ENCODE assay signal across 23 cellular contexts in the genomic region with DNA sequence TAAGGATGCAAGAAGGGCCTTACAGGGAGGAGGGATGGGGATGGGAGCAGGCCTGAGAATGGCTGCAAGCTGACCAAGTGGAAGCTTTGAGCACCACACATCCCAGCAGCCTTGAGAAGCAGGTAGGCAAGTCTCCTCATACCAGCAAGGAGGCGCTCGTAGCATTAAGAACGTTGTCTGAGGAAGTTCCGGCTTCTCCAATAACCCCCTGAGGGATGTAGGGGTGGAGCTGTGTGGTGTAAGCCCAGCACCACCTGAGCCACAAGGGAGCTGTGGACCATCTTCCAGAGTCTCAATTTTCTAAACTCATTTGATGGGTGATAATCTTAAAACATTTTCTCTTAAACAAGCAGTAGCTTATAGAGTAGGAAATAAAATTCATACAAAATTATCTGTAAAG. TPM values are rescaled to one million over a fixed set of nuclear protein-coding genes. Genes with fewer than 3 reads are reported as not detected.
DNase-seq lines count a peak whose midpoint lies in the region; ATAC-seq, FAIRE-seq and TF ChIP-seq lines count a peak whose summit lies in the region.
"Had no signal": no experiment of that assay in that cellular context is flagged by ENCODE, and none has a peak within 500 bp of the region (broad histone marks: within the 10 kb centered on the region; RNA-seq: fewer than 3 reads in every experiment).

No MANE protein-coding gene starts in this region.

- no peak overlapping the region for H3K9ac ChIP-seq in H9 (ENCODE audit: extremely low read depth, insufficient read length, low read length)
- H3K9ac ChIP-seq in HepG2 (ENCODE audit: insufficient read depth, low read depth, low read length): no peak overlapping the region
- H3K9ac ChIP-seq: SK-N-SH had no signal

- no peak overlapping the region for H4K5ac ChIP-seq in H9 (ENCODE audit: insufficient read length, low read depth, low read length)

- H3K27ac Mint-ChIP-seq in H9: no peak overlapping the region
- H3K27ac Mint-ChIP-seq in activated naive CD8-positive, alpha-beta T cell treated with anti-CD3 and anti-CD28 coated beads, Interleukin-2, amount 10 ng/mL, durations not matched to agents 7 days and 5 days: peak overlapping the region; percentile 71
- H3K27ac Mint-ChIP-seq: dendritic cell treated with granulocyte-macrophage colony-stimulating factor and Interleukin-4, amounts not matched to agents 40 ng/mL and 50 ng/mL, for 4 days had no signal

- H3K4me1 Mint-ChIP-seq in H9: no peaks in the 10 kb centered on the region
- peaks cover 20% of the 10 kb centered on the region for H3K4me1 Mint-ChIP-seq in activated naive CD8-positive, alpha-beta T cell treated with anti-CD3 and anti-CD28 coated beads, Interleukin-2, amount 10 ng/mL, durations not matched to agents 7 days and 5 days
- H3K4me1 Mint-ChIP-seq: neural crest cell had no signal

- H3K9me3 ChIP-seq in H9 (ENCODE audit: control insufficient read depth, low read depth, low read length) (no peaks in the 10 kb centered on the region), HepG2 (ENCODE audit: low read length) (no peaks in the 10 kb centered on the region)
- H3K9me3 ChIP-seq: esophagus squamous epithelium, SK-N-SH, thyroid gland had no signal

- H3K4me3 ChIP-seq in HepG2 (replicated peaks in 1 of 3; ENCODE audit: insufficient read depth in 1 of 3, low read depth in 2 of 3, low read length in 3 of 3): no peak overlapping the region
- H3K4me3 ChIP-seq: esophagus squamous epithelium, PC-9, thyroid gland had no signal

- H3K23me2 ChIP-seq in H9 (ENCODE audit: insufficient read length, low read depth, low read length, poor library complexity, severe bottlenecking): no peaks in the 10 kb centered on the region

- no peak overlapping the region for H2BK12ac ChIP-seq in H9 (ENCODE audit: insufficient read length, low read depth, low read length)

- no peak overlapping the region for H3K4me3 Mint-ChIP-seq in H9
- no peak overlapping the region for H3K4me3 Mint-ChIP-seq in activated naive CD8-positive, alpha-beta T cell treated with anti-CD3 and anti-CD28 coated beads, Interleukin-2, amount 10 ng/mL, durations not matched to agents 7 days and 5 days
- H3K4me3 Mint-ChIP-seq: dendritic cell treated with granulocyte-macrophage colony-stimulating factor and Interleukin-4, amounts not matched to agents 40 ng/mL and 50 ng/mL, for 4 days; neural crest cell; stimulated activated naive B cell treated with anti-CD40 and anti-IgM and Interleukin-4, amounts not matched to agents 10 μg/mL and 1 μg/mL and 100 μg/mL, for 72 hours had no signal

- no peak overlapping the region for H3T11ph ChIP-seq in H9 (ENCODE audit: low read length)

- DNase-seq in ELF-1 (ENCODE audit: low read depth, low spot score) (peak; percentile 20), H9 (peak; percentile 70), HepG2 (ENCODE audit: low spot score) (no peak), HTR-8/SVneo (ENCODE audit: insufficient read length, low spot score) (no peak)
- no peak for DNase-seq in activated naive CD8-positive, alpha-beta T cell treated with anti-CD3 and anti-CD28 coated beads, Interleukin-2, amount 10 ng/mL, durations not matched to agents 7 days and 5 days
- DNase-seq: activated CD4-positive, alpha-beta T cell treated with anti-CD3 and anti-CD28 coated beads for 48 hours; activated naive CD4-positive, alpha-beta T cell treated with anti-CD3 and anti-CD28 coated beads, Interleukin-2, amount 50 U/mL, for 16 hours; activated T-cell treated with anti-CD3 and anti-CD28 coated beads for 4 hours; esophagus squamous epithelium; head of caudate nucleus; NCI-H2029 treated with DMSO at 0.1 percent for 48 hours; NCI-H510A treated with DMSO at 0.1 percent for 48 hours; PC-9; SK-N-SH; stimulated activated CD4-positive, alpha-beta T cell treated with anti-CD3 and anti-CD28 coated beads, Interleukin-12 subunit alpha, Interleukin-12 subunit beta, amount 100 ng/mL, for 4 hours; stimulated activated naive B cell treated with anti-CD40 and anti-IgM and Interleukin-4, amounts not matched to agents 10 μg/mL and 1 μg/mL and 100 μg/mL, for 72 hours; thyroid gland had no signal

- peak; percentile 61 for TF ChIP-seq CTCF in H9 (conservative IDR thresholded peaks at IDR 0.05)
- TF ChIP-seq CTCF in HepG2 (CRISPR knock-in tag; IDR thresholded peaks at IDR 0.05): peak; percentile 39

- WGBS in H9 (ENCODE audit: extremely low coverage, insufficient read length, low lambda C conversion rate): no CpG with 5 or more reads among the region's 4 CpGs
- WGBS in HepG2 (ENCODE audit: low lambda C conversion rate): 27% methylated on average over 4 of the region's 4 CpGs

- H2BK120ac ChIP-seq in H9 (ENCODE audit: low read depth, low read length, poor library complexity, severe bottlenecking): no peak overlapping the region

- no peak overlapping the region for H2BK15ac ChIP-seq in H9 (ENCODE audit: low read depth, low read length)

- FAIRE-seq in HepG2 (lab: Jason Lieb, UNC) (no peak), HTR-8/SVneo (lab: Jason Lieb, UNC) (no peak)
- FAIRE-seq: islet of Langerhans had no signal

- H3K23ac ChIP-seq in H9 (ENCODE audit: insufficient read length, low read depth, low read length): no peak overlapping the region

- no peaks in the 10 kb centered on the region; a peak in 1 of 5 replicates for H3K9me3 Mint-ChIP-seq in H9
- H3K9me3 Mint-ChIP-seq in activated naive CD8-positive, alpha-beta T cell treated with anti-CD3 and anti-CD28 coated beads, Interleukin-2, amount 10 ng/mL, durations not matched to agents 7 days and 5 days: peaks cover 10% of the 10 kb centered on the region
- H3K9me3 Mint-ChIP-seq: dendritic cell treated with granulocyte-macrophage colony-stimulating factor and Interleukin-4, amounts not matched to agents 40 ng/mL and 50 ng/mL, for 4 days had no signal

- no peak for TF ChIP-seq POLR2A in HepG2 (IDR thresholded peaks at IDR 0.05; ENCODE audit: insufficient read depth in 1 of 2, low read depth in 2 of 2, low read length in 2 of 2)

- H3K27ac ChIP-seq in H9 (ENCODE audit: insufficient read length, low read depth, low read length) (no peak overlapping the region), HepG2 (ENCODE audit: extremely low read length, insufficient read depth, low read length) (no peak overlapping the region)
- H3K27ac ChIP-seq: esophagus squamous epithelium, PC-9, thyroid gland had no signal

- H3K36me3 Mint-ChIP-seq in H9 (ENCODE audit: insufficient read depth in 1 of 3, low read depth in 3 of 3): peaks cover 0 to 4% (median 0%) of the 10 kb centered on the region in 3 experiments; a peak in 2 of 7 replicates
- H3K36me3 Mint-ChIP-seq in activated naive CD8-positive, alpha-beta T cell treated with anti-CD3 and anti-CD28 coated beads, Interleukin-2, amount 10 ng/mL, durations not matched to agents 7 days and 5 days: peaks cover 54% of the 10 kb centered on the region

- no peak for TF ChIP-seq RAD21 in HepG2 (CRISPR knock-in tag; IDR thresholded peaks at IDR 0.05)

- in situ Hi-C loops in HepG2 (cut with HindIII; ENCODE audit: extremely low pct_ligation_motif_present, low pct_unique_long_range_greater_than_20kb): no loop called here

- intact Hi-C loops in HepG2 (cut with micrococcal nuclease; ENCODE audit: unreplicated experiment): no loop called here

- H3K18ac ChIP-seq in H9 (ENCODE audit: insufficient read length, low read depth, low read length): no peak overlapping the region

- no peak for ATAC-seq in activated naive CD8-positive, alpha-beta T cell treated with anti-CD3 and anti-CD28 coated beads, Interleukin-2, amount 10 ng/mL, durations not matched to agents 7 days and 5 days (ENCODE audit: low read depth)
- ATAC-seq in HepG2: no peak
- ATAC-seq in GM19452 (IDR thresholded peaks at IDR 0.05; ENCODE audit: unreplicated experiment): no peak
- no peak for ATAC-seq in HG02970 (IDR thresholded peaks at IDR 0.05; ENCODE audit: low FRiP score, unreplicated experiment)
- no peak for ATAC-seq in GM19395 (IDR thresholded peaks at IDR 0.05; ENCODE audit: unreplicated experiment)
- ATAC-seq: stimulated activated naive B cell treated with anti-CD40 and anti-IgM and Interleukin-4, amounts not matched to agents 10 μg/mL and 1 μg/mL and 100 μg/mL, for 72 hours had no signal

- H4K91ac ChIP-seq in H9 (ENCODE audit: insufficient read length, low read depth, low read length): no peak overlapping the region

- H3K4ac ChIP-seq in H9 (ENCODE audit: low read depth, low read length): no peak overlapping the region

- H3K56ac ChIP-seq in H9 (ENCODE audit: insufficient read length, low read depth, low read length): no peak overlapping the region

- H3K79me2 ChIP-seq in H9 (ENCODE audit: insufficient read depth, low read length) (no peaks in the 10 kb centered on the region), HepG2 (ENCODE audit: insufficient read depth, low read length) (no peaks in the 10 kb centered on the region)

- no peaks in the 10 kb centered on the region for H3K36me3 ChIP-seq in HepG2 (replicated peaks in 1 of 2; ENCODE audit: control insufficient read depth in 1 of 2, insufficient read depth in 2 of 2, low read length in 2 of 2)

- H2AK5ac ChIP-seq in H9 (ENCODE audit: insufficient read length, low read length): no peak overlapping the region

- H3K27me3 ChIP-seq in H9 (ENCODE audit: insufficient read depth, low read length) (no peaks in the 10 kb centered on the region), HepG2 (ENCODE audit: control insufficient read depth in 1 of 2, insufficient read depth in 2 of 2, low read length in 2 of 2) (no peaks in the 10 kb centered on the region)
- H3K27me3 ChIP-seq: esophagus squamous epithelium, thyroid gland had no signal

- no peak overlapping the region for H3K4me2 ChIP-seq in H9 (ENCODE audit: insufficient read depth, insufficient read length, low read length)
- no peak overlapping the region for H3K4me2 ChIP-seq in HepG2 (ENCODE audit: low read depth, low read length)
- H3K4me2 ChIP-seq: PC-9, SK-N-SH had no signal

- TF ChIP-seq EP300 in HepG2 (IDR thresholded peaks at IDR 0.05; ENCODE audit: low read depth in 2 of 2, low read length in 2 of 2) (no peak), HepG2 (CRISPR knock-in tag; IDR thresholded peaks at IDR 0.05; ENCODE audit: borderline replicate concordance) (no peak)

- H2BK20ac ChIP-seq in H9 (ENCODE audit: low read depth, low read length, poor library complexity, severe bottlenecking): no peak overlapping the region

- H2AFZ ChIP-seq in H9 (ENCODE audit: low read length) (no peak overlapping the region), HepG2 (ENCODE audit: low read length) (no peak overlapping the region)
- H2AFZ ChIP-seq: PC-9 had no signal

- H2BK5ac ChIP-seq in H9 (ENCODE audit: insufficient read length, low read length): no peak overlapping the region

- no peak overlapping the region for H4K8ac ChIP-seq in H9 (replicated peaks; ENCODE audit: insufficient read length, low read depth, low read length)

- H3K4me1 ChIP-seq in H9 (ENCODE audit: insufficient read depth, low read length): no peaks in the 10 kb centered on the region
- no peaks in the 10 kb centered on the region for H3K4me1 ChIP-seq in HepG2 (ENCODE audit: insufficient read depth, low read length)
- H3K4me1 ChIP-seq: esophagus squamous epithelium, thyroid gland had no signal

- H3K27me3 Mint-ChIP-seq in H9 (ENCODE audit: low read depth): peaks cover 3% of the 10 kb centered on the region; the same call in 1 of the 2 replicates
- no peaks in the 10 kb centered on the region for H3K27me3 Mint-ChIP-seq in activated naive CD8-positive, alpha-beta T cell treated with anti-CD3 and anti-CD28 coated beads, Interleukin-2, amount 10 ng/mL, durations not matched to agents 7 days and 5 days
- H3K27me3 Mint-ChIP-seq: dendritic cell treated with granulocyte-macrophage colony-stimulating factor and Interleukin-4, amounts not matched to agents 40 ng/mL and 50 ng/mL, for 4 days; stimulated activated naive B cell treated with anti-CD40 and anti-IgM and Interleukin-4, amounts not matched to agents 10 μg/mL and 1 μg/mL and 100 μg/mL, for 72 hours had no signal

- POLR2A ChIA-PET in activated naive CD8-positive, alpha-beta T cell treated with anti-CD3 and anti-CD28 coated beads, Interleukin-2, amount 10 ng/mL, durations not matched to agents 7 days and 5 days (lab: Charles Lee): interaction anchor here (1.3 kb wide), 1 partner anchor 15 kb away, joined by 3 read pairs; no protein-coding TSS in a partner anchor
- POLR2A ChIA-PET in HepG2 (lab: Yijun Ruan, JAX): no interaction called here

- no peak overlapping the region for H3K14ac ChIP-seq in H9 (ENCODE audit: insufficient read depth, low read length)

- H3K79me1 ChIP-seq in H9 (ENCODE audit: insufficient read depth, low read depth, low read length, poor library complexity, severe bottlenecking): no peaks in the 10 kb centered on the region

- no TSS peak for BruUV-seq in HepG2 (replicated peaks; lab: Mats Ljungman, UMichigan)

- CTCF ChIA-PET in HepG2 (lab: Yijun Ruan, JAX; ENCODE audit: low intra/inter-chr PET ratio, low total read pairs): no interaction called here

- H4K20me1 ChIP-seq in H9 (ENCODE audit: control insufficient read depth, insufficient read depth, insufficient read length) (no peaks in the 10 kb centered on the region), HepG2 (ENCODE audit: insufficient read depth, low read length) (no peaks in the 10 kb centered on the region)

RNA-seq across cellular contexts. Expression of a gene that starts 50.6 kb away (rescaled TPM):
- total RNA-seq in H9 (2021): 3.3 and 3.9 TPM in 2 replicates
- 10 to 100 TPM; 59.9 to 62.8 TPM for total RNA-seq in activated naive CD8-positive, alpha-beta T cell treated with anti-CD3 and anti-CD28 coated beads, Interleukin-2, amount 10 ng/mL, durations not matched to agents 7 days and 5 days
- total RNA-seq in HepG2 (2016; rRNA removed; fragmentation: Illumina TruSeq; extraction: Trizol): 1.3 TPM in 2 replicates
- 1.4 and 2.7 TPM in 2 replicates for total RNA-seq in HepG2 (2016; cell fraction: cytosol; rRNA removed; fragmentation: Illumina TruSeq; extraction: Trizol; ENCODE audit: low read depth)
- total RNA-seq in HepG2 (2016; cell fraction: insoluble cytoplasmic fraction; rRNA removed; fragmentation: Illumina TruSeq; extraction: Trizol): 1.3 and 1.4 TPM in 2 replicates
- 3.0 and 3.4 TPM in 2 replicates for total RNA-seq in HepG2 (2016; cell fraction: membrane; rRNA removed; fragmentation: Illumina TruSeq; extraction: Trizol)
- 1.9 and 2.0 TPM in 2 replicates for total RNA-seq in HepG2 (2016; cell fraction: nucleus; rRNA removed; fragmentation: Illumina TruSeq; extraction: Trizol)
- 2.0 and 2.1 TPM in 2 replicates for polyA plus RNA-seq in HepG2 (2011; rRNA removed)
- 0.91 and 1.9 TPM in 2 replicates for polyA plus RNA-seq in HepG2 (2011; cell fraction: cytosol; rRNA removed)
- polyA plus RNA-seq in HepG2 (2011; cell fraction: nucleus; rRNA removed): 1.2 and 1.9 TPM in 2 replicates
- 1.2 and 1.4 TPM in 2 replicates for polyA plus RNA-seq in HepG2 (2012)
- 2.0 and 2.2 TPM in 2 replicates for polyA plus RNA-seq in HepG2 (2016; cell fraction: cytosol; fragmentation: Illumina TruSeq; extraction: Trizol; ENCODE audit: low read depth)
- polyA plus RNA-seq in HepG2 (2016; cell fraction: insoluble cytoplasmic fraction; fragmentation: Illumina TruSeq; extraction: Trizol; ENCODE audit: low read depth): 1.2 and 1.5 TPM in 2 replicates
- 1.9 and 2.8 TPM in 2 replicates for polyA plus RNA-seq in HepG2 (2016; cell fraction: membrane; fragmentation: Illumina TruSeq; extraction: Trizol; ENCODE audit: low read depth)
- polyA plus RNA-seq in HepG2 (2016; cell fraction: nucleus; fragmentation: Illumina TruSeq; extraction: Trizol; ENCODE audit: insufficient read depth, low read depth): 2.6 and 2.7 TPM in 2 replicates
- polyA minus RNA-seq in HepG2 (2011; rRNA and poly(A)+ RNA removed; ENCODE audit: low replicate concordance): 1.2 and 2.0 TPM in 2 replicates
- polyA minus RNA-seq in HepG2 (2011; cell fraction: cytosol; rRNA and poly(A)+ RNA removed): 0.97 and 1.6 TPM in 2 replicates
- polyA minus RNA-seq in HepG2 (2011; cell fraction: nucleus; rRNA and poly(A)+ RNA removed): 5.7 and 6.5 TPM in 2 replicates

Comparison
In these comparisons a context has a peak if more than half of its experiments do, and no peak if none do; other contexts are left out.
1. DNase-seq: peak in ELF-1 (single experiment) and H9 (single experiment); none in activated naive CD8-positive, alpha-beta T cell treated with anti-CD3 and anti-CD28 coated beads, Interleukin-2, amount 10 ng/mL, durations not matched to agents 7 days and 5 days (single experiment), HepG2 (single experiment) and HTR-8/SVneo (single experiment).
2. RNA of a gene that starts 50.6 kb away (total RNA-seq): 59.9 to 62.8 TPM in activated naive CD8-positive, alpha-beta T cell treated with anti-CD3 and anti-CD28 coated beads, Interleukin-2, amount 10 ng/mL, durations not matched to agents 7 days and 5 days; 3.3 to 3.9 TPM in H9 and 1.3 to 3.4 TPM in HepG2; every median in the first group is over 10 times any median in the second.